In the genomic region with DNA sequence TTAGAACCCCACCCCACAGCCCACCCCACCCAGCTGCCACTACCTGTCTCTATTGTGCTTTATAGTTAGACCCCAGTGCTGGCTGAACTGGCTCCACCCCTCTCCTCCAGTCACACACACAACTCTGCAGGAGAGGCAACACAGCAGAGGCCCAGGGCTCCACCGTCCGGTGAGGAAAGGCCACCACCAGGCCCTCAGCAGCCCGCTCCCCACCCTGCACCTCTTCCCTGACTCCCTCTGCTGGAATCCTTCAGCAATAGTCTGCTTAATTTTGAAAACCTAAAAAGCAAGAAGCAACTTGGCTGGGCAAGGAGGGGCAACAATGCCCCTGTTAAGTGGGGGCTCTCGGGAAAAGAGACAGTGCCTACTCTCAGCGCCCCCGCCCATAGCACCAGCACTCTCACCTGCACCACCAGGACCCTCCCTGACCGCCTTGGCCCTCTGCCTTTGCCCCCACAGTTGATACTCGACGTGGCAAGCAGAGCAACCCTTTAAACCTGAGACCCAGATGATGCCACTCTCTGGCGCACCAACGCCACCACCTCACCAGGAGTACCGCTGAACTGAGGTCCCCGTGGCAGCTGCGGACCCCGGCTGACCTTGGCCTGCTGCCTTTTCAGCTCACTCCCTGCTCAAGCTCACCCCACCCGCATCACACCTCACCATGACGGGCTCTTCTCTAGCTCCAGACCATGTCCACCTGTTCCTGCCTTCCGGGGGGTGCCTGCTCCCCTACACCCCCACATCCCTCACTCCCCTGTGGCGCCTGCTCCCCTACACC, we compare ENCODE assay signal across 15 cellular contexts. TPM values are rescaled to one million over a fixed set of nuclear protein-coding genes. Genes with fewer than 3 reads are reported as not detected.
DNase-seq lines count a peak whose midpoint lies in the region; ATAC-seq, FAIRE-seq and TF ChIP-seq lines count a peak whose summit lies in the region.
"Had no signal": no experiment of that assay in that cellular context is flagged by ENCODE, and none has a peak within 500 bp of the region (broad histone marks: within the 10 kb centered on the region; RNA-seq: fewer than 3 reads in every experiment).

No MANE protein-coding gene starts in this region.

- no peaks in the 10 kb centered on the region for H3K4me1 ChIP-seq in A549
- H3K4me1 ChIP-seq in foreskin keratinocyte, result no peaks in the 10 kb centered on the region
- no peaks in the 10 kb centered on the region for H3K4me1 ChIP-seq in tibial artery
- H3K4me1 ChIP-seq: parathyroid adenoma had no signal

- FAIRE-seq in A549 (lab: Jason Lieb, UNC), result no peak
- FAIRE-seq: G401.6, keratinocyte, RCC 7860 had no signal

- no peak overlapping the region for H3K4me3 ChIP-seq in A549
- H3K4me3 ChIP-seq in tibial artery, result no peak overlapping the region

- H3K27me3 ChIP-seq in foreskin keratinocyte, result no peaks in the 10 kb centered on the region
- H3K27me3 ChIP-seq in tibial artery, result no peaks in the 10 kb centered on the region

- no peaks in the 10 kb centered on the region for H3K27me3 Mint-ChIP-seq in WTC11 (ENCODE audit: low read depth)
- H3K27me3 Mint-ChIP-seq in activated CD4-positive, alpha-beta T cell treated with anti-CD3 and anti-CD28 coated beads, Interleukin-2, amount 10 ng/mL, durations not matched to agents 24 days and 14 days, result no peaks in the 10 kb centered on the region
- H3K27me3 Mint-ChIP-seq: activated T-helper 17 cell treated with anti-CD3 and anti-CD28 coated beads, Interleukin-2, amount 50 U/mL, for 72 hours had no signal

- peak overlapping the region; percentile 72; the same call in 1 of the 2 replicates for H3K27ac Mint-ChIP-seq in WTC11
- H3K27ac Mint-ChIP-seq in activated CD4-positive, alpha-beta T cell treated with anti-CD3 and anti-CD28 coated beads, Interleukin-2, amount 10 ng/mL, durations not matched to agents 24 days and 14 days, result no peak overlapping the region
- H3K27ac Mint-ChIP-seq: activated T-helper 17 cell treated with anti-CD3 and anti-CD28 coated beads, Interleukin-2, amount 50 U/mL, for 72 hours had no signal

- CTCF ChIA-PET in A549 (lab: Yijun Ruan, JAX), result interaction anchor here (0.8 to 3.5 kb wide), 2 partner anchors 13 to 14 kb away, joined by 3 to 12 read pairs; no protein-coding TSS in a partner anchor
- CTCF ChIA-PET in WTC11 (lab: Charles Lee), result interaction anchor here (2.3 to 2.7 kb wide), 2 partner anchors 45 to 155 kb away, joined by 10 read pairs; no protein-coding TSS in a partner anchor

- TF ChIP-seq POLR2A in A549 (IDR thresholded peaks at IDR 0.05; ENCODE audit: low read length), result no peak

- peaks cover 1% of the 10 kb centered on the region; the same call in 1 of the 3 replicates for H3K9me3 ChIP-seq in A549
- H3K9me3 ChIP-seq in tibial artery, result no peaks in the 10 kb centered on the region

- no peak for TF ChIP-seq RAD21 in A549 (conservative IDR thresholded peaks at IDR 0.05 in 1 of 2, IDR thresholded peaks at IDR 0.05 in 1 of 2)

- no peak for TF ChIP-seq EP300 in A549 (IDR thresholded peaks at IDR 0.05)

- DNase-seq in A549 (ENCODE audit: low read depth in 1 of 2, low spot score in 1 of 2) (no peak), WTC11 (ENCODE audit: low spot score) (peak; percentile 69), foreskin keratinocyte (no peak), midbrain (lab: John Stamatoyannopoulos, UW) (peak; percentile 69), tibial artery (no peak), HPDE6-E6E7 (ENCODE audit: extremely low spot score) (no peak)
- DNase-seq in activated CD4-positive, alpha-beta T cell treated with anti-CD3 and anti-CD28 coated beads, Interleukin-2, amount 10 ng/mL, durations not matched to agents 24 days and 14 days, result no peak

- H3K4me1 Mint-ChIP-seq in WTC11, result peaks cover 6% of the 10 kb centered on the region; the same call in 1 of the 2 replicates
- peaks cover 2% of the 10 kb centered on the region for H3K4me1 Mint-ChIP-seq in activated CD4-positive, alpha-beta T cell treated with anti-CD3 and anti-CD28 coated beads, Interleukin-2, amount 10 ng/mL, durations not matched to agents 24 days and 14 days
- H3K4me1 Mint-ChIP-seq: activated T-helper 17 cell treated with anti-CD3 and anti-CD28 coated beads, Interleukin-2, amount 50 U/mL, for 72 hours had no signal

- intact Hi-C loops in tibial artery (cut with DNase I; ENCODE audit: low total_unique reads), result no loop called here
- intact Hi-C loops in activated CD4-positive, alpha-beta T cell treated with anti-CD3 and anti-CD28 coated beads, Interleukin-2, amount 10 ng/mL, durations not matched to agents 24 days and 14 days (cut with micrococcal nuclease), result no loop called here

- H3K9me3 Mint-ChIP-seq in WTC11, result no peaks in the 10 kb centered on the region
- H3K9me3 Mint-ChIP-seq in activated CD4-positive, alpha-beta T cell treated with anti-CD3 and anti-CD28 coated beads, Interleukin-2, amount 10 ng/mL, durations not matched to agents 24 days and 14 days, result no peaks in the 10 kb centered on the region
- H3K9me3 Mint-ChIP-seq: activated T-helper 17 cell treated with anti-CD3 and anti-CD28 coated beads, Interleukin-2, amount 50 U/mL, for 72 hours had no signal

- H3K36me3 Mint-ChIP-seq in WTC11, result peaks cover 28% of the 10 kb centered on the region
- peaks cover 28% of the 10 kb centered on the region for H3K36me3 Mint-ChIP-seq in activated CD4-positive, alpha-beta T cell treated with anti-CD3 and anti-CD28 coated beads, Interleukin-2, amount 10 ng/mL, durations not matched to agents 24 days and 14 days (ENCODE audit: low read depth)

- ATAC-seq in A549, result no peak
- ATAC-seq in WTC11, result peak; percentile 98
- no peak for ATAC-seq in foreskin keratinocyte
- ATAC-seq in GM18511 (IDR thresholded peaks at IDR 0.05; ENCODE audit: unreplicated experiment), result no peak
- ATAC-seq: activated T-helper 17 cell treated with anti-CD3 and anti-CD28 coated beads, Interleukin-2, amount 50 U/mL, for 72 hours had no signal

- no peak overlapping the region for H3K27ac ChIP-seq in A549
- H3K27ac ChIP-seq in foreskin keratinocyte, result no peak overlapping the region
- no peak overlapping the region for H3K27ac ChIP-seq in tibial artery
- H3K27ac ChIP-seq: parathyroid adenoma had no signal

- peaks cover 20 to 82% (median 49%) of the 10 kb centered on the region in 3 donors for H3K36me3 ChIP-seq in tibial artery

- no peak for TF ChIP-seq CTCF in A549 (IDR thresholded peaks at IDR 0.05)
- TF ChIP-seq CTCF in WTC11 (IDR thresholded peaks at IDR 0.05), result no peak
- TF ChIP-seq CTCF in foreskin keratinocyte (conservative IDR thresholded peaks at IDR 0.05), result peak; percentile 22
- no peak for TF ChIP-seq CTCF in tibial artery (IDR thresholded peaks at IDR 0.05)

- POLR2A ChIA-PET in A549 (lab: Yijun Ruan, JAX), result no interaction called here
- POLR2A ChIA-PET in WTC11 (lab: Charles Lee), result no interaction called here

- WGBS in A549 (ENCODE audit: missing lambda C conversion rate), result 94% methylated on average over 19 of the region's 19 CpGs

- H3K4me2 ChIP-seq in A549, result no peak overlapping the region

- H3K4me3 Mint-ChIP-seq in WTC11, result no peak overlapping the region
- no peak overlapping the region for H3K4me3 Mint-ChIP-seq in activated CD4-positive, alpha-beta T cell treated with anti-CD3 and anti-CD28 coated beads, Interleukin-2, amount 10 ng/mL, durations not matched to agents 24 days and 14 days
- H3K4me3 Mint-ChIP-seq: activated T-helper 17 cell treated with anti-CD3 and anti-CD28 coated beads, Interleukin-2, amount 50 U/mL, for 72 hours had no signal

TF ChIP-seq in A549, 52 proteins besides CTCF, POLR2A, EP300 and RAD21:
- TF ChIP-seq SMC3 (IDR thresholded peaks at IDR 0.05), result 0 out of 3 replicates have a peak, but pooled peaks have one; percentile 7
- TF ChIP-seq PHF8 (IDR thresholded peaks at IDR 0.05; ENCODE audit: borderline replicate concordance, low read depth), result no peak
- no peak for TF ChIP-seq RARB (CRISPR knock-in tag; IDR thresholded peaks at IDR 0.05)
- TF ChIP-seq CBX8 (IDR thresholded peaks at IDR 0.05), result no peak

TF ChIP-seq in WTC11, 78 proteins besides CTCF, POLR2A, EP300 and RAD21 (continues in another document):
- TF ChIP-seq RORB (CRISPR knock-in tag; IDR thresholded peaks at IDR 0.05) (no peak), SOX15 (CRISPR knock-in tag; IDR thresholded peaks at IDR 0.05) (no peak), ZNF396 (CRISPR knock-in tag; IDR thresholded peaks at IDR 0.05; ENCODE audit: borderline replicate concordance) (no peak)
- TF ChIP-seq, protein P1, sequence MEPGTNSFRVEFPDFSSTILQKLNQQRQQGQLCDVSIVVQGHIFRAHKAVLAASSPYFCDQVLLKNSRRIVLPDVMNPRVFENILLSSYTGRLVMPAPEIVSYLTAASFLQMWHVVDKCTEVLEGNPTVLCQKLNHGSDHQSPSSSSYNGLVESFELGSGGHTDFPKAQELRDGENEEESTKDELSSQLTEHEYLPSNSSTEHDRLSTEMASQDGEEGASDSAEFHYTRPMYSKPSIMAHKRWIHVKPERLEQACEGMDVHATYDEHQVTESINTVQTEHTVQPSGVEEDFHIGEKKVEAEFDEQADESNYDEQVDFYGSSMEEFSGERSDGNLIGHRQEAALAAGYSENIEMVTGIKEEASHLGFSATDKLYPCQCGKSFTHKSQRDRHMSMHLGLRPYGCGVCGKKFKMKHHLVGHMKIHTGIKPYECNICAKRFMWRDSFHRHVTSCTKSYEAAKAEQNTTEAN (CRISPR knock-in tag; IDR thresholded peaks at IDR 0.05), result no peak

RNA-seq across cellular contexts. Expression of a gene that starts 45.7 kb away (rescaled TPM):
- polyA plus RNA-seq in A549 (2011; rRNA removed) (118 and 131 TPM in 2 replicates), A549 (2017; fragmentation: RNase III; extraction: RNeasy Plus Mini Kit Qiagen cat#74134 plus additional on column Dnase treatment) (134 to 148 TPM (median 137 TPM) in 3 replicates), foreskin keratinocyte (94.2 and 97.7 TPM in 2 replicates)
- polyA plus RNA-seq in A549 (2012; cell fraction: cytosol; rRNA removed), result 117 and 136 TPM in 2 replicates
- polyA plus RNA-seq in A549 (2012; cell fraction: nucleus; rRNA removed), result 84.8 and 121 TPM in 2 replicates
- 89.0 and 116 TPM in 2 replicates for polyA minus RNA-seq in A549 (2011; rRNA and poly(A)+ RNA removed)
- total RNA-seq in WTC11 (2021) (127 to 138 TPM (median 136 TPM) in 3 replicates), foreskin keratinocyte (127 and 136 TPM in 2 replicates)
- total RNA-seq in activated CD4-positive, alpha-beta T cell treated with anti-CD3 and anti-CD28 coated beads, Interleukin-2, amount 10 ng/mL, durations not matched to agents 24 days and 14 days, result 96.6 and 121 TPM in 2 replicates

RNA-seq across cellular contexts. Expression of a gene that starts 50.8 kb away (rescaled TPM):
- polyA plus RNA-seq in A549 (2011; rRNA removed) (not detected in 2 replicates), A549 (2017; fragmentation: RNase III; extraction: RNeasy Plus Mini Kit Qiagen cat#74134 plus additional on column Dnase treatment) (not detected in 3 replicates), foreskin keratinocyte (not detected in 2 replicates)
- polyA plus RNA-seq in A549 (2012; cell fraction: cytosol; rRNA removed), result not detected in 2 replicates
- 0.04 TPM in 1 of 2 replicates, not detected in the other for polyA plus RNA-seq in A549 (2012; cell fraction: nucleus; rRNA removed)
- polyA minus RNA-seq in A549 (2011; rRNA and poly(A)+ RNA removed), result not detected in 2 replicates
- total RNA-seq in WTC11 (2021) (not detected in 3 replicates), foreskin keratinocyte (not detected in 2 replicates)
- not detected in 2 replicates for total RNA-seq in activated CD4-positive, alpha-beta T cell treated with anti-CD3 and anti-CD28 coated beads, Interleukin-2, amount 10 ng/mL, durations not matched to agents 24 days and 14 days
- total RNA-seq: A673; activated T-helper 17 cell treated with anti-CD3 and anti-CD28 coated beads, Interleukin-2, amount 50 U/mL, for 72 hours had no signal
- polyA plus RNA-seq: keratinocyte, thymus had no signal

Comparison
In these comparisons a context has a peak if more than half of its experiments do, and no peak if none do; other contexts are left out.
1. DNase-seq: peak in WTC11 (single experiment) and midbrain (single experiment); none in A549 (0 of 2), foreskin keratinocyte (0 of 2), tibial artery (0 of 2), HPDE6-E6E7 (single experiment) and activated CD4-positive, alpha-beta T cell treated with anti-CD3 and anti-CD28 coated beads, Interleukin-2, amount 10 ng/mL, durations not matched to agents 24 days and 14 days (single experiment).